8 cellular contexts compared by ENCODE assay signal in genomic region chr4:2798399-2799301, GRCh38. TPM values are rescaled to one million over a fixed set of nuclear protein-coding genes. Genes with fewer than 3 reads are reported as not detected.
DNase-seq lines count a peak whose midpoint lies in the region; ATAC-seq, FAIRE-seq and TF ChIP-seq lines count a peak whose summit lies in the region.

No MANE protein-coding gene starts in this region.

- DNase-seq in dermis microvascular lymphatic vessel endothelial cell (ENCODE audit: low read depth in 2 of 2) (peak; percentile 36 to 87), frontal cortex (ENCODE audit: low spot score in 2 of 2) (no peak), NCI-H774 (lab: John Stamatoyannopoulos, UW) (no peak)

- H3K27ac Mint-ChIP-seq in T-helper 1 cell treated with Interleukin-12 subunit alpha and Interleukin-12 subunit beta and Interleukin-4 antibody, amounts not matched to agents 30 μg/mL and 1 μg/mL, for 36 hours = peak overlapping the region; percentile 93
- H3K27ac Mint-ChIP-seq in nephron = peak overlapping the region; percentile 92 to 98 (median 97)

- ATAC-seq in GM18867 (IDR thresholded peaks at IDR 0.05; ENCODE audit: unreplicated experiment) (peak; percentile 33), HG03066 (IDR thresholded peaks at IDR 0.05; ENCODE audit: low read depth, unreplicated experiment) (peak; percentile 57), HG03521 (IDR thresholded peaks at IDR 0.05; ENCODE audit: unreplicated experiment) (no peak)

- H3K36me3 Mint-ChIP-seq in T-helper 1 cell treated with Interleukin-12 subunit alpha and Interleukin-12 subunit beta and Interleukin-4 antibody, amounts not matched to agents 30 μg/mL and 1 μg/mL, for 36 hours (ENCODE audit: low read depth) = no peaks in the 10 kb centered on the region
- no peaks in the 10 kb centered on the region for H3K36me3 Mint-ChIP-seq in nephron (ENCODE audit: low read depth)

- no peak for FAIRE-seq in frontal cortex (lab: Jason Lieb, UNC)

- H3K4me1 Mint-ChIP-seq in T-helper 1 cell treated with Interleukin-12 subunit alpha and Interleukin-12 subunit beta and Interleukin-4 antibody, amounts not matched to agents 30 μg/mL and 1 μg/mL, for 36 hours (ENCODE audit: low read depth) = peaks cover 46% of the 10 kb centered on the region
- H3K4me1 Mint-ChIP-seq in nephron = peaks cover 41% of the 10 kb centered on the region

- peak overlapping the region; percentile 91 for H3K4me3 Mint-ChIP-seq in T-helper 1 cell treated with Interleukin-12 subunit alpha and Interleukin-12 subunit beta and Interleukin-4 antibody, amounts not matched to agents 30 μg/mL and 1 μg/mL, for 36 hours
- H3K4me3 Mint-ChIP-seq in nephron = peak overlapping the region in 2 of 3 experiments; percentile 67 to 71

- TF ChIP-seq CTCF in nephron (IDR thresholded peaks at IDR 0.05; ENCODE audit: unreplicated experiment in 3 of 3) = no peak

- H3K9me3 Mint-ChIP-seq in T-helper 1 cell treated with Interleukin-12 subunit alpha and Interleukin-12 subunit beta and Interleukin-4 antibody, amounts not matched to agents 30 μg/mL and 1 μg/mL, for 36 hours = no peaks in the 10 kb centered on the region
- H3K9me3 Mint-ChIP-seq in nephron = no peaks in the 10 kb centered on the region

- no peaks in the 10 kb centered on the region for H3K27me3 Mint-ChIP-seq in T-helper 1 cell treated with Interleukin-12 subunit alpha and Interleukin-12 subunit beta and Interleukin-4 antibody, amounts not matched to agents 30 μg/mL and 1 μg/mL, for 36 hours (ENCODE audit: low read depth)
- peaks cover 3% of the 10 kb centered on the region for H3K27me3 Mint-ChIP-seq in nephron (ENCODE audit: low read depth)

RNA-seq across cellular contexts. Expression of gene SH3BP2, which starts 5.8 kb away (rescaled TPM):
- total RNA-seq in dermis microvascular lymphatic vessel endothelial cell = 12.5 and 16.9 TPM in 2 replicates
- total RNA-seq in frontal cortex = 19.6 TPM

RNA-seq across cellular contexts. Expression of gene TNIP2, which starts 42.5 kb away (rescaled TPM):
- total RNA-seq in dermis microvascular lymphatic vessel endothelial cell (71.6 and 91.3 TPM in 2 replicates), frontal cortex (6.1 TPM)

RNA-seq across cellular contexts. Expression of gene ADD1, which starts 45.0 kb away (rescaled TPM):
- total RNA-seq in dermis microvascular lymphatic vessel endothelial cell (147 and 180 TPM in 2 replicates), frontal cortex (178 TPM)

Comparison
In these comparisons a context has a peak if more than half of its experiments do, and no peak if none do; other contexts are left out.
1. DNase-seq: peak in dermis microvascular lymphatic vessel endothelial cell (2 of 2); none in frontal cortex (0 of 2) and NCI-H774 (single experiment).
2. RNA of gene TNIP2, which starts 42.5 kb away (total RNA-seq): 71.6 to 91.3 TPM in dermis microvascular lymphatic vessel endothelial cell; 6.1 TPM in frontal cortex (single experiment); every median in the first group is over 10 times any median in the second.